ENCODE assay signal across 18 cellular contexts in genomic region chr3:17054944-17055343, GRCh38.
DNase-seq lines count a peak whose midpoint lies in the region; ATAC-seq, FAIRE-seq and TF ChIP-seq lines count a peak whose summit lies in the region.
"Had no signal": no experiment of that assay in that cellular context is flagged by ENCODE, and none has a peak within 500 bp of the region (broad histone marks: within the 10 kb centered on the region; RNA-seq: fewer than 3 reads in every experiment).

No MANE protein-coding gene starts in this region.

- H3K27ac ChIP-seq in GM23248 = peak overlapping the region; percentile 66
- H3K27ac ChIP-seq in GM12878 (ENCODE audit: control insufficient read depth, insufficient read depth) = peak overlapping the region; percentile 97
- H3K27ac ChIP-seq: coronary artery, thyroid gland had no signal

- TF ChIP-seq RAD21 in GM12878 (IDR thresholded peaks at IDR 0.05; ENCODE audit: insufficient read depth, low read depth, low read length) = no peak

- RAD21 ChIA-PET in GM12878 (lab: Charles Lee; ENCODE audit: unreplicated experiment) = no interaction called here

- no peak overlapping the region for H3K4me3 Mint-ChIP-seq in activated naive CD4-positive, alpha-beta T cell treated with anti-CD3 and anti-CD28 coated beads, Interleukin-2, amount 50 U/mL, for 24 hours
- H3K4me3 Mint-ChIP-seq in activated naive CD4-positive, alpha-beta T cell treated with anti-CD3 and anti-CD28 coated beads for 36 hours = no peak overlapping the region
- H3K4me3 Mint-ChIP-seq in natural killer cell treated with Interleukin-12 subunit alpha and Interleukin-12 subunit beta and Interleukin-15 and Interleukin-18, amount 100 ng/mL, for 72 hours = peak overlapping the region; percentile 70
- H3K4me3 Mint-ChIP-seq: CD4-positive, CD25-positive, alpha-beta regulatory T cell; T-helper 1 cell treated with Interleukin-12 subunit alpha and Interleukin-12 subunit beta and Interleukin-4 antibody, amounts not matched to agents 30 μg/mL and 1 μg/mL, for 36 hours had no signal

- no peak overlapping the region for H2AFZ ChIP-seq in GM23248
- no peak overlapping the region for H2AFZ ChIP-seq in GM12878 (ENCODE audit: control insufficient read depth, low read depth, low read length)

- H3K79me2 ChIP-seq in GM23248 (ENCODE audit: insufficient read depth) (no peaks in the 10 kb centered on the region), GM12878 (ENCODE audit: control insufficient read depth, insufficient read depth, low read length) (0 out of 2 replicates have a peak, but pooled peaks cover 2% of the 10 kb centered on the region)

- POLR2A ChIA-PET in GM12878 (lab: Charles Lee) = no interaction called here

- H3K4me2 ChIP-seq in GM23248 (ENCODE audit: unreplicated experiment) (no peak overlapping the region), GM12878 (ENCODE audit: control insufficient read depth, insufficient read depth) (0 out of 2 replicates have a peak overlapping the region, but pooled peaks have one; percentile 67)

- no peaks in the 10 kb centered on the region for H3K36me3 ChIP-seq in GM23248 (ENCODE audit: low read depth)
- peaks cover 0 to 8% of the 10 kb centered on the region in 2 experiments; a peak in 1 of 4 replicates for H3K36me3 ChIP-seq in GM12878 (ENCODE audit: control insufficient read depth in 2 of 2, insufficient read depth in 2 of 2, low read length in 1 of 2)
- H3K36me3 ChIP-seq: thyroid gland had no signal

- H3K9me3 ChIP-seq in GM23248 (ENCODE audit: low read depth) (no peaks in the 10 kb centered on the region), GM12878 (replicated peaks; ENCODE audit: control insufficient read depth, insufficient read depth, low read length) (peaks cover 2% of the 10 kb centered on the region; the same call in 2 of the 3 replicates)
- H3K9me3 ChIP-seq: thyroid gland had no signal

- no peak for TF ChIP-seq EP300 in GM12878 (IDR thresholded peaks at IDR 0.05; ENCODE audit: borderline replicate concordance in 1 of 2, control insufficient read depth in 1 of 2, low read depth in 2 of 2, low read length in 2 of 2)

- H3K27me3 Mint-ChIP-seq in activated naive CD4-positive, alpha-beta T cell treated with anti-CD3 and anti-CD28 coated beads, Interleukin-2, amount 50 U/mL, for 24 hours = no peaks in the 10 kb centered on the region
- no peaks in the 10 kb centered on the region for H3K27me3 Mint-ChIP-seq in activated naive CD4-positive, alpha-beta T cell treated with anti-CD3 and anti-CD28 coated beads for 36 hours (ENCODE audit: low read depth)
- no peaks in the 10 kb centered on the region for H3K27me3 Mint-ChIP-seq in natural killer cell treated with Interleukin-12 subunit alpha and Interleukin-12 subunit beta and Interleukin-15 and Interleukin-18, amount 100 ng/mL, for 72 hours
- H3K27me3 Mint-ChIP-seq: CD4-positive, CD25-positive, alpha-beta regulatory T cell had no signal

- H3K9ac ChIP-seq in GM23248 (no peak overlapping the region), GM12878 (ENCODE audit: control insufficient read depth, insufficient read depth, low read length) (0 out of 2 replicates have a peak overlapping the region, but pooled peaks have one; percentile 4)

- peaks cover 21% of the 10 kb centered on the region for H3F3A ChIP-seq in GM23248 (ENCODE audit: insufficient read depth)

- H3K4me3 ChIP-seq in GM23248 (no peak overlapping the region), GM12878 (no peak overlapping the region)
- H3K4me3 ChIP-seq: coronary artery, thyroid gland had no signal

- H3K9me3 Mint-ChIP-seq in activated naive CD4-positive, alpha-beta T cell treated with anti-CD3 and anti-CD28 coated beads, Interleukin-2, amount 50 U/mL, for 24 hours = peaks cover 18% of the 10 kb centered on the region
- H3K9me3 Mint-ChIP-seq in activated naive CD4-positive, alpha-beta T cell treated with anti-CD3 and anti-CD28 coated beads for 36 hours = peaks cover 11% of the 10 kb centered on the region
- peaks cover 6% of the 10 kb centered on the region for H3K9me3 Mint-ChIP-seq in natural killer cell treated with Interleukin-12 subunit alpha and Interleukin-12 subunit beta and Interleukin-15 and Interleukin-18, amount 100 ng/mL, for 72 hours

- peak overlapping the region; percentile 79 for H3K27ac Mint-ChIP-seq in activated naive CD4-positive, alpha-beta T cell treated with anti-CD3 and anti-CD28 coated beads, Interleukin-2, amount 50 U/mL, for 24 hours
- no peak overlapping the region for H3K27ac Mint-ChIP-seq in activated naive CD4-positive, alpha-beta T cell treated with anti-CD3 and anti-CD28 coated beads for 36 hours
- H3K27ac Mint-ChIP-seq in natural killer cell treated with Interleukin-12 subunit alpha and Interleukin-12 subunit beta and Interleukin-15 and Interleukin-18, amount 100 ng/mL, for 72 hours = peak overlapping the region; percentile 39 to 66

- TF ChIP-seq POLR2A in GM12878 (IDR thresholded peaks at IDR 0.05; ENCODE audit: low read depth, low read length) = no peak

- SMC1A ChIA-PET in GM12878 (lab: Charles Lee; ENCODE audit: uncharacterized antibody, unreplicated experiment) = interaction anchor here (1.0 to 1.1 kb wide), 2 partner anchors 26 to 32 kb away, joined by 4 to 5 read pairs; no protein-coding TSS in a partner anchor

- in situ Hi-C loops in GM23248 (cut with MboI) (no loop called here), GM12878 (cut with MboI) (no loop called here)

- H3K4me1 ChIP-seq in GM23248 (ENCODE audit: insufficient read depth) = peaks cover 23% of the 10 kb centered on the region
- peaks cover 34% of the 10 kb centered on the region for H3K4me1 ChIP-seq in GM12878 (ENCODE audit: control insufficient read depth, insufficient read depth, low read length)
- H3K4me1 ChIP-seq: thyroid gland had no signal

- H3K27me3 ChIP-seq in GM23248 (replicated peaks; ENCODE audit: insufficient read depth) = no peaks in the 10 kb centered on the region
- H3K27me3 ChIP-seq in GM12878 (replicated peaks in 1 of 2; ENCODE audit: control insufficient read depth in 2 of 2, insufficient read depth in 2 of 2, low read length in 1 of 2) = no peaks in the 10 kb centered on the region
- H3K27me3 ChIP-seq: thyroid gland had no signal

- H3K9me2 ChIP-seq in GM23248 (ENCODE audit: insufficient read depth) = no peaks in the 10 kb centered on the region

- FAIRE-seq in GM12878 (lab: Jason Lieb, UNC) = no peak

- DNase-seq in activated naive CD4-positive, alpha-beta T cell treated with anti-CD3 and anti-CD28 coated beads for 36 hours = no peak
- no peak for DNase-seq in GM23248
- no peak for DNase-seq in GM12878 (ENCODE audit: low read depth, low spot score)
- DNase-seq in natural killer cell treated with Interleukin-12 subunit alpha and Interleukin-12 subunit beta and Interleukin-15 and Interleukin-18, amount 100 ng/mL, for 72 hours (ENCODE audit: low spot score) = no peak
- DNase-seq in cortex of kidney (lab: John Stamatoyannopoulos, UW) = no peak
- no peak for DNase-seq in occipital lobe (lab: John Stamatoyannopoulos, UW)
- DNase-seq in dedifferentiated amniotic fluid mesenchymal stem cell (ENCODE audit: extremely low spot score) = no peak
- DNase-seq: activated gamma-delta T cell treated with Interleukin-2 at 50 U/mL for 16 hours; CD4-positive, CD25-positive, alpha-beta regulatory T cell; HCEC 1CT; NCI-H1436 treated with DMSO at 0.1 percent for 48 hours; NCI-H2171 treated with DMSO at 0.1 percent for 48 hours; NCI-H69; SHP77 treated with DMSO at 0.1 percent for 48 hours; thyroid gland had no signal

- H3K4me1 Mint-ChIP-seq in activated naive CD4-positive, alpha-beta T cell treated with anti-CD3 and anti-CD28 coated beads, Interleukin-2, amount 50 U/mL, for 24 hours = peaks cover 50% of the 10 kb centered on the region
- peaks cover 12% of the 10 kb centered on the region for H3K4me1 Mint-ChIP-seq in activated naive CD4-positive, alpha-beta T cell treated with anti-CD3 and anti-CD28 coated beads for 36 hours (ENCODE audit: low read depth)
- peaks cover 37 to 45% of the 10 kb centered on the region in 2 donors for H3K4me1 Mint-ChIP-seq in natural killer cell treated with Interleukin-12 subunit alpha and Interleukin-12 subunit beta and Interleukin-15 and Interleukin-18, amount 100 ng/mL, for 72 hours (ENCODE audit: low read depth in 2 of 2)

- no peak; the same call in 1 of the 3 replicates for ATAC-seq in GM12878
- ATAC-seq in natural killer cell treated with Interleukin-12 subunit alpha and Interleukin-12 subunit beta and Interleukin-15 and Interleukin-18, amount 100 ng/mL, for 72 hours = peak in 1 of 2 donors; percentile 35

- peaks cover 70% of the 10 kb centered on the region for H3K36me3 Mint-ChIP-seq in activated naive CD4-positive, alpha-beta T cell treated with anti-CD3 and anti-CD28 coated beads, Interleukin-2, amount 50 U/mL, for 24 hours
- H3K36me3 Mint-ChIP-seq in activated naive CD4-positive, alpha-beta T cell treated with anti-CD3 and anti-CD28 coated beads for 36 hours (ENCODE audit: low read depth) = peaks cover 45% of the 10 kb centered on the region
- peaks cover 37% of the 10 kb centered on the region for H3K36me3 Mint-ChIP-seq in natural killer cell treated with Interleukin-12 subunit alpha and Interleukin-12 subunit beta and Interleukin-15 and Interleukin-18, amount 100 ng/mL, for 72 hours

- H4K20me1 ChIP-seq in GM23248 (ENCODE audit: insufficient read depth) = no peaks in the 10 kb centered on the region
- H4K20me1 ChIP-seq in GM12878 (ENCODE audit: control insufficient read depth, insufficient read depth) = no peaks in the 10 kb centered on the region

- no peak for TF ChIP-seq CTCF in GM12878 (IDR thresholded peaks at IDR 0.05 in 2 of 3, conservative IDR thresholded peaks at IDR 0.05 in 1 of 3; ENCODE audit: control insufficient read depth in 2 of 3, extremely low read depth in 1 of 3, insufficient read depth in 1 of 3, low read depth in 3 of 3, low read length in 3 of 3)

- CTCF ChIA-PET in activated naive CD4-positive, alpha-beta T cell treated with anti-CD3 and anti-CD28 coated beads for 36 hours (lab: Charles Lee) = no interaction called here
- CTCF ChIA-PET in GM12878 (lab: Yijun Ruan, JAX) = no interaction called here

- intact Hi-C loops in activated naive CD4-positive, alpha-beta T cell treated with anti-CD3 and anti-CD28 coated beads for 36 hours (cut with micrococcal nuclease) = no loop called here
- intact Hi-C loops in GM12878 (cut with micrococcal nuclease; ENCODE audit: unreplicated experiment) = loop anchor here (2.0 to 5.0 kb wide), 3 partner anchors 97 to 178 kb away; no protein-coding TSS in a partner anchor

- no TSS peak for BruUV-seq in GM12878 (replicated peaks; lab: Mats Ljungman, UMichigan)
